Comparison of ENCODE assay signal across 24 cellular contexts in the genomic region with DNA sequence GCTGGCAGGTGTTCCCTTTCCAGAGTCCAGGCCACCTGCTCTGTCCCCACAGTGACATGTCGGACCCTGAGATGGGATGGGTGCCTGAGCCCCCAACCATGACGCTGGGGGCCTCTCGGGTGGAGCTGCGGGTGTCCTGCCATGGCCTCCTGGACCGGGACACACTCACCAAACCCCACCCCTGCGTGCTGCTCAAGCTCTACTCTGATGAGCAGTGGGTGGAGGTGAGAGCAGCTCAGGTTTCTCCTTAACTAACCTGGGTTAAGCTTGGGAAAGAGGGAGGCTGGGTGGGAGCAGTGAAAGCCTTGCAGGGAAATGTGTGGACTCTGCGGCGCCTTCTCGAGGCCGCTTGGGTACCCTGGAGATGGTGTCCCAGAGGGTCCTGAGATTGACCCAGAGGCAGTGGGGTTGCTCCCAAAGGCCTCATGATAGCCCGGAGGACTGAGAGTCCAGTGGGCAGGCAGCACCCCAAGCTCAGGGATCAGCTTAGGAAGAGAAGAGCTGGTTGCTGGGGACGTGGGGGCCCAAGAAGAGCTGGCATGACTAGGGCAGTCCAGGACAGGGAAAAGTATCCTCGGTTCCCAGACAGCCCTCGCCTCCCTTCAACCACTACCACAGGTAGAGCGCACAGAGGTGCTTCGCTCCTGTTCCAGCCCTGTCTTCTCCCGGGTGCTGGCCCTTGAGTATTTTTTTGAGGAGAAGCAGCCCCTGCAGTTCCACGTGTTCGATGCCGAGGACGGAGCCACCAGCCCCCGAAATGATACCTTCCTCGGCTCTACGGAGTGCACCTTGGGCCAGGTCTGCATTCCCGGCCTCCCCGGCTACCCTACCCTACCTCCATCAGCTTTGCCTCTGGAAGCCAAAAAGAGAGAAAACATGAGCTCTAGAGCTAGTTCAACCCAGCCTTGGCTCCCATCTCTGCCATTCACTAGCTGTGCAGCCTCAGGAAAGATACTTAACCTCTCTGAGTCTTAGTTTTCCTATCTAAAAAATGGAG. TPM values are rescaled to one million over a fixed set of nuclear protein-coding genes. Genes with fewer than 3 reads are reported as not detected.
DNase-seq lines count a peak whose midpoint lies in the region; ATAC-seq lines count a peak whose summit lies in the region.
"Had no signal": no experiment of that assay in that cellular context is flagged by ENCODE, and none has a peak within 500 bp of the region (broad histone marks: within the 10 kb centered on the region; RNA-seq: fewer than 3 reads in every experiment).

No MANE protein-coding gene starts in this region.

- H3K4me3 Mint-ChIP-seq in stimulated activated naive CD8-positive, alpha-beta T cell treated with anti-CD3 and anti-CD28 coated beads, Interleukin-15, amount 100 ng/mL, for 72 hours = no peak overlapping the region
- H3K4me3 Mint-ChIP-seq: B cell; CD4-positive, alpha-beta memory T cell had no signal

- peaks cover 8% of the 10 kb centered on the region for H3K27me3 Mint-ChIP-seq in stimulated activated naive CD8-positive, alpha-beta T cell treated with anti-CD3 and anti-CD28 coated beads, Interleukin-15, amount 100 ng/mL, for 72 hours

- DNase-seq in stimulated activated naive CD8-positive, alpha-beta T cell treated with anti-CD3 and anti-CD28 coated beads, Interleukin-15, amount 100 ng/mL, for 72 hours = no peak
- no peak for DNase-seq in stimulated activated naive CD8-positive, alpha-beta T cell treated with anti-CD3 and anti-CD28 coated beads, Interleukin-15, Interleukin-2, amounts not matched to agents 100 U/mL and 50 U/mL, for 24 hours
- DNase-seq in caudate nucleus (lab: John Stamatoyannopoulos, UW) (peak in 13 of 61 donors; percentile 6 to 51 (median 17)), left lobe of liver (ENCODE audit: low spot score) (no peak), NCI-H2029 treated with DMSO at 0.1 percent for 48 hours (lab: John Stamatoyannopoulos, UW) (no peak), NCI-H446 (lab: John Stamatoyannopoulos, UW) (no peak), DMS53 (lab: John Stamatoyannopoulos, UW) (no peak)
- DNase-seq: CD4-positive, alpha-beta memory T cell; Karpas-422; NCI-H1417 treated with DMSO at 0.1 percent for 48 hours; NCI-H187 treated with DMSO at 0.1 percent for 48 hours; NCI-H2171 treated with DMSO at 0.1 percent for 48 hours; NK-92 treated with Interleukin-12 subunit alpha and Interleukin-12 subunit beta, amount 100 ng/mL, for 24 hours; OCI-M1; RPMI8226; SHP77 treated with DMSO at 0.1 percent for 48 hours; SK-N-SH had no signal

- H3K4me1 Mint-ChIP-seq in stimulated activated naive CD8-positive, alpha-beta T cell treated with anti-CD3 and anti-CD28 coated beads, Interleukin-15, amount 100 ng/mL, for 72 hours = peaks cover 31% of the 10 kb centered on the region

- H3K9me3 Mint-ChIP-seq in stimulated activated naive CD8-positive, alpha-beta T cell treated with anti-CD3 and anti-CD28 coated beads, Interleukin-15, amount 100 ng/mL, for 72 hours = no peaks in the 10 kb centered on the region
- H3K9me3 Mint-ChIP-seq: CD4-positive, alpha-beta memory T cell had no signal

- peak overlapping the region; percentile 71 for H3K27ac ChIP-seq in caudate nucleus (ENCODE audit: low read depth, low read length)

- H3K27ac Mint-ChIP-seq in stimulated activated naive CD8-positive, alpha-beta T cell treated with anti-CD3 and anti-CD28 coated beads, Interleukin-15, amount 100 ng/mL, for 72 hours = no peak overlapping the region
- H3K27ac Mint-ChIP-seq: B cell; CD4-positive, alpha-beta memory T cell had no signal

- ATAC-seq in stimulated activated naive CD8-positive, alpha-beta T cell treated with anti-CD3 and anti-CD28 coated beads, Interleukin-15, amount 100 ng/mL, for 72 hours = peak; percentile 3
- ATAC-seq in stimulated activated naive CD8-positive, alpha-beta T cell treated with anti-CD3 and anti-CD28 coated beads, Interleukin-15, Interleukin-2, amounts not matched to agents 100 U/mL and 50 U/mL, for 24 hours = no peak
- ATAC-seq in left lobe of liver (peak; percentile 8), GM18907 (IDR thresholded peaks at IDR 0.05; ENCODE audit: unreplicated experiment) (no peak)

RNA-seq across cellular contexts. Expression of a gene that starts 1.8 kb away (rescaled TPM):
- 0.40 TPM for total RNA-seq in left lobe of liver
- total RNA-seq: A172; B cell; CD4-positive, alpha-beta memory T cell; H4; HT-29; MCF 10A; NCI-H460 had no signal

RNA-seq across cellular contexts. Expression of a gene that starts 20.9 kb away (rescaled TPM):
- 590 TPM for total RNA-seq in left lobe of liver

RNA-seq across cellular contexts. Expression of a gene that starts 21.4 kb away (rescaled TPM):
- total RNA-seq in left lobe of liver = 2.0 TPM
- total RNA-seq: MCF 10A had no signal

RNA-seq across cellular contexts. Expression of a gene that starts 41.4 kb away (rescaled TPM):
- 212 TPM for total RNA-seq in left lobe of liver

RNA-seq across cellular contexts. Expression of a gene that starts 41.6 kb away (rescaled TPM):
- total RNA-seq in left lobe of liver = 3.5 TPM
- total RNA-seq: A172 had no signal

Comparison
In these comparisons a context has a peak if more than half of its experiments do, and no peak if none do; other contexts are left out.
1. ATAC-seq: peak in stimulated activated naive CD8-positive, alpha-beta T cell treated with anti-CD3 and anti-CD28 coated beads, Interleukin-15, amount 100 ng/mL, for 72 hours (single experiment) and left lobe of liver (single experiment); none in stimulated activated naive CD8-positive, alpha-beta T cell treated with anti-CD3 and anti-CD28 coated beads, Interleukin-15, Interleukin-2, amounts not matched to agents 100 U/mL and 50 U/mL, for 24 hours (single experiment) and GM18907 (single experiment).